Comparison of ENCODE assay signal across 1 cellular context in genomic region chr12:12224240-12224940, GRCh38.
A peak's percentile ranks its signal among the peaks of the same experiment; 100 is the strongest.
TF ChIP-seq lines count a peak whose summit lies in the region.

No MANE protein-coding gene starts in this region.

TF ChIP-seq in K562, 482 proteins besides CTCF, POLR2A, EP300 and RAD21 (continued from another document and continues in another):
- TF ChIP-seq, protein P1, sequence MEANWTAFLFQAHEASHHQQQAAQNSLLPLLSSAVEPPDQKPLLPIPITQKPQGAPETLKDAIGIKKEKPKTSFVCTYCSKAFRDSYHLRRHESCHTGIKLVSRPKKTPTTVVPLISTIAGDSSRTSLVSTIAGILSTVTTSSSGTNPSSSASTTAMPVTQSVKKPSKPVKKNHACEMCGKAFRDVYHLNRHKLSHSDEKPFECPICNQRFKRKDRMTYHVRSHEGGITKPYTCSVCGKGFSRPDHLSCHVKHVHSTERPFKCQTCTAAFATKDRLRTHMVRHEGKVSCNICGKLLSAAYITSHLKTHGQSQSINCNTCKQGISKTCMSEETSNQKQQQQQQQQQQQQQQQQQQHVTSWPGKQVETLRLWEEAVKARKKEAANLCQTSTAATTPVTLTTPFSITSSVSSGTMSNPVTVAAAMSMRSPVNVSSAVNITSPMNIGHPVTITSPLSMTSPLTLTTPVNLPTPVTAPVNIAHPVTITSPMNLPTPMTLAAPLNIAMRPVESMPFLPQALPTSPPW (CRISPR knock-in tag; IDR thresholded peaks at IDR 0.05): no peak
- TF ChIP-seq, protein P2, sequence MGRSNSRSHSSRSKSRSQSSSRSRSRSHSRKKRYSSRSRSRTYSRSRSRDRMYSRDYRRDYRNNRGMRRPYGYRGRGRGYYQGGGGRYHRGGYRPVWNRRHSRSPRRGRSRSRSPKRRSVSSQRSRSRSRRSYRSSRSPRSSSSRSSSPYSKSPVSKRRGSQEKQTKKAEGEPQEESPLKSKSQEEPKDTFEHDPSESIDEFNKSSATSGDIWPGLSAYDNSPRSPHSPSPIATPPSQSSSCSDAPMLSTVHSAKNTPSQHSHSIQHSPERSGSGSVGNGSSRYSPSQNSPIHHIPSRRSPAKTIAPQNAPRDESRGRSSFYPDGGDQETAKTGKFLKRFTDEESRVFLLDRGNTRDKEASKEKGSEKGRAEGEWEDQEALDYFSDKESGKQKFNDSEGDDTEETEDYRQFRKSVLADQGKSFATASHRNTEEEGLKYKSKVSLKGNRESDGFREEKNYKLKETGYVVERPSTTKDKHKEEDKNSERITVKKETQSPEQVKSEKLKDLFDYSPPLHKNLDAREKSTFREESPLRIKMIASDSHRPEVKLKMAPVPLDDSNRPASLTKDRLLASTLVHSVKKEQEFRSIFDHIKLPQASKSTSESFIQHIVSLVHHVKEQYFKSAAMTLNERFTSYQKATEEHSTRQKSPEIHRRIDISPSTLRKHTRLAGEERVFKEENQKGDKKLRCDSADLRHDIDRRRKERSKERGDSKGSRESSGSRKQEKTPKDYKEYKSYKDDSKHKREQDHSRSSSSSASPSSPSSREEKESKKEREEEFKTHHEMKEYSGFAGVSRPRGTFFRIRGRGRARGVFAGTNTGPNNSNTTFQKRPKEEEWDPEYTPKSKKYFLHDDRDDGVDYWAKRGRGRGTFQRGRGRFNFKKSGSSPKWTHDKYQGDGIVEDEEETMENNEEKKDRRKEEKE (IDR thresholded peaks at IDR 0.05; ENCODE audit: borderline replicate concordance in 1 of 2, control insufficient read depth in 1 of 2, low read depth in 2 of 2, low read length in 1 of 2): no peak
- TF ChIP-seq, protein P3, sequence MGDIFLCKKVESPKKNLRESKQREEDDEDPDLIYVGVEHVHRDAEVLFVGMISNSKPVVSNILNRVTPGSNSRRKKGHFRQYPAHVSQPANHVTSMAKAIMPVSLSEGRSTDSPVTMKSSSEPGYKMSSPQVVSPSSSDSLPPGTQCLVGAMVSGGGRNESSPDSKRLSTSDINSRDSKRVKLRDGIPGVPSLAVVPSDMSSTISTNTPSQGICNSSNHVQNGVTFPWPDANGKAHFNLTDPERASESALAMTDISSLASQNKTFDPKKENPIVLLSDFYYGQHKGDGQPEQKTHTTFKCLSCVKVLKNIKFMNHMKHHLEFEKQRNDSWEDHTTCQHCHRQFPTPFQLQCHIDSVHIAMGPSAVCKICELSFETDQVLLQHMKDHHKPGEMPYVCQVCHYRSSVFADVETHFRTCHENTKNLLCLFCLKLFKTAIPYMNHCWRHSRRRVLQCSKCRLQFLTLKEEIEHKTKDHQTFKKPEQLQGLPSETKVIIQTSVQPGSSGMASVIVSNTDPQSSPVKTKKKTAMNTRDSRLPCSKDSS (IDR thresholded peaks at IDR 0.05; ENCODE audit: low read depth, partially characterized antibody): no peak
- TF ChIP-seq CBFA2T2 (conservative IDR thresholded peaks at IDR 0.05): peak; percentile 77
- no peak for TF ChIP-seq TCF7 (IDR thresholded peaks at IDR 0.05; ENCODE audit: borderline replicate concordance)
- TF ChIP-seq EGR1 (conservative IDR thresholded peaks at IDR 0.05): no peak
- no peak for TF ChIP-seq SP1 (CRISPR knock-in tag; IDR thresholded peaks at IDR 0.05)
- no peak for TF ChIP-seq MITF (IDR thresholded peaks at IDR 0.05)
- TF ChIP-seq, protein P4, sequence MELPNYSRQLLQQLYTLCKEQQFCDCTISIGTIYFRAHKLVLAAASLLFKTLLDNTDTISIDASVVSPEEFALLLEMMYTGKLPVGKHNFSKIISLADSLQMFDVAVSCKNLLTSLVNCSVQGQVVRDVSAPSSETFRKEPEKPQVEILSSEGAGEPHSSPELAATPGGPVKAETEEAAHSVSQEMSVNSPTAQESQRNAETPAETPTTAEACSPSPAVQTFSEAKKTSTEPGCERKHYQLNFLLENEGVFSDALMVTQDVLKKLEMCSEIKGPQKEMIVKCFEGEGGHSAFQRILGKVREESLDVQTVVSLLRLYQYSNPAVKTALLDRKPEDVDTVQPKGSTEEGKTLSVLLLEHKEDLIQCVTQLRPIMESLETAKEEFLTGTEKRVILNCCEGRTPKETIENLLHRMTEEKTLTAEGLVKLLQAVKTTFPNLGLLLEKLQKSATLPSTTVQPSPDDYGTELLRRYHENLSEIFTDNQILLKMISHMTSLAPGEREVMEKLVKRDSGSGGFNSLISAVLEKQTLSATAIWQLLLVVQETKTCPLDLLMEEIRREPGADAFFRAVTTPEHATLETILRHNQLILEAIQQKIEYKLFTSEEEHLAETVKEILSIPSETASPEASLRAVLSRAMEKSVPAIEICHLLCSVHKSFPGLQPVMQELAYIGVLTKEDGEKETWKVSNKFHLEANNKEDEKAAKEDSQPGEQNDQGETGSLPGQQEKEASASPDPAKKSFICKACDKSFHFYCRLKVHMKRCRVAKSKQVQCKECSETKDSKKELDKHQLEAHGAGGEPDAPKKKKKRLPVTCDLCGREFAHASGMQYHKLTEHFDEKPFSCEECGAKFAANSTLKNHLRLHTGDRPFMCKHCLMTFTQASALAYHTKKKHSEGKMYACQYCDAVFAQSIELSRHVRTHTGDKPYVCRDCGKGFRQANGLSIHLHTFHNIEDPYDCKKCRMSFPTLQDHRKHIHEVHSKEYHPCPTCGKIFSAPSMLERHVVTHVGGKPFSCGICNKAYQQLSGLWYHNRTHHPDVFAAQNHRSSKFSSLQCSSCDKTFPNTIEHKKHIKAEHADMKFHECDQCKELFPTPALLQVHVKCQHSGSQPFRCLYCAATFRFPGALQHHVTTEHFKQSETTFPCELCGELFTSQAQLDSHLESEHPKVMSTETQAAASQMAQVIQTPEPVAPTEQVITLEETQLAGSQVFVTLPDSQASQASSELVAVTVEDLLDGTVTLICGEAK (IDR thresholded peaks at IDR 0.05): no peak
- TF ChIP-seq, protein P4 (CRISPR knock-in tag; IDR thresholded peaks at IDR 0.05): no peak
- TF ChIP-seq ZNF668 (CRISPR knock-in tag; IDR thresholded peaks at IDR 0.05): no peak
- no peak for TF ChIP-seq ZNF764 (CRISPR knock-in tag; IDR thresholded peaks at IDR 0.05; ENCODE audit: low read depth)
- TF ChIP-seq CBX1 (IDR thresholded peaks at IDR 0.05; ENCODE audit: low read depth): no peak
- TF ChIP-seq MEF2A (IDR thresholded peaks at IDR 0.05; ENCODE audit: control insufficient read depth, low read depth, low read length): no peak
- no peak for TF ChIP-seq NR4A1 (CRISPR knock-in tag; IDR thresholded peaks at IDR 0.05)
- no peak for TF ChIP-seq NR4A1 (tag; IDR thresholded peaks at IDR 0.05)
- TF ChIP-seq SMARCA4 (IDR thresholded peaks at IDR 0.05): peak; percentile 71
- TF ChIP-seq FOXP4 (CRISPR knock-in tag; IDR thresholded peaks at IDR 0.05; ENCODE audit: borderline replicate concordance): no peak
- TF ChIP-seq RCOR1 (IDR thresholded peaks at IDR 0.05; ENCODE audit: borderline replicate concordance in 1 of 2, low read depth in 2 of 2, low read length in 2 of 2): 0 out of 4 replicates have a peak, but pooled peaks of 1 of the 2 experiments have one; percentile 28
- peak in 1 of 2 experiments; percentile 49; a peak in 1 of 4 replicates for TF ChIP-seq TBL1XR1 (IDR thresholded peaks at IDR 0.05; ENCODE audit: low read length in 2 of 2)
- no peak for TF ChIP-seq HNRNPH1 (optimal IDR thresholded peaks at IDR 0.05; ENCODE audit: low read depth, low read length)
- peak; percentile 17; the same call in 1 of the 2 replicates for TF ChIP-seq GATA2 (CRISPR knock-in tag; IDR thresholded peaks at IDR 0.05)
- no peak for TF ChIP-seq RFX5 (IDR thresholded peaks at IDR 0.05; ENCODE audit: low read depth, low read length)
- TF ChIP-seq RBM17 (IDR thresholded peaks at IDR 0.05; ENCODE audit: borderline replicate concordance, low read depth, low read length): no peak
- no peak for TF ChIP-seq CLOCK (CRISPR knock-in tag; IDR thresholded peaks at IDR 0.05; ENCODE audit: borderline replicate concordance)
- TF ChIP-seq HMG20A (CRISPR knock-in tag; conservative IDR thresholded peaks at IDR 0.05): no peak
- TF ChIP-seq ZNF586 (CRISPR knock-in tag; conservative IDR thresholded peaks at IDR 0.05): no peak
- TF ChIP-seq FOSL1 (tag; conservative IDR thresholded peaks at IDR 0.05): no peak
- TF ChIP-seq NBN (IDR thresholded peaks at IDR 0.05; ENCODE audit: low read depth): no peak
- TF ChIP-seq, protein P5, sequence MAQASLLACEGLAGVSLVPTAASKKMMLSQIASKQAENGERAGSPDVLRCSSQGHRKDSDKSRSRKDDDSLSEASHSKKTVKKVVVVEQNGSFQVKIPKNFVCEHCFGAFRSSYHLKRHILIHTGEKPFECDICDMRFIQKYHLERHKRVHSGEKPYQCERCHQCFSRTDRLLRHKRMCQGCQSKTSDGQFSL (CRISPR knock-in tag; IDR thresholded peaks at IDR 0.05): no peak
- TF ChIP-seq, protein P5 (tag; IDR thresholded peaks at IDR 0.05): no peak
- no peak for TF ChIP-seq POLR2AphosphoS2 (IDR thresholded peaks at IDR 0.05; ENCODE audit: low read length)
- TF ChIP-seq ZNF512 (tag; IDR thresholded peaks at IDR 0.05): no peak
- TF ChIP-seq TAF9B (IDR thresholded peaks at IDR 0.05; ENCODE audit: partially characterized antibody): no peak
